ENCODE assay signal across 22 cellular contexts in genomic region chr1:202068596-202068995, GRCh38. TPM values are rescaled to one million over a fixed set of nuclear protein-coding genes. Genes with fewer than 3 reads are reported as not detected.
DNase-seq lines count a peak whose midpoint lies in the region; ATAC-seq and TF ChIP-seq lines count a peak whose summit lies in the region.
"Had no signal": no experiment of that assay in that cellular context is flagged by ENCODE, and none has a peak within 500 bp of the region (broad histone marks: within the 10 kb centered on the region; RNA-seq: fewer than 3 reads in every experiment).

No MANE protein-coding gene starts in this region.

- no peak overlapping the region for H3K9ac ChIP-seq in neuronal stem cell (ENCODE audit: low read depth, low read length, poor library complexity)
- H3K9ac ChIP-seq: BLaER1 treated with 17β-estradiol and CSF1 and Interleukin-3, amounts not matched to agents 10 nM and 100 nM had no signal

- no peak overlapping the region for H2BK120ac ChIP-seq in neuronal stem cell (ENCODE audit: low read depth, low read length)

- no peak overlapping the region for H2BK15ac ChIP-seq in neuronal stem cell (ENCODE audit: low read length)

- no peaks in the 10 kb centered on the region for H4K20me1 ChIP-seq in GM23338 (replicated peaks; ENCODE audit: insufficient read depth)
- H4K20me1 ChIP-seq: BLaER1 treated with 17β-estradiol and CSF1 and Interleukin-3, amounts not matched to agents 10 nM and 100 nM had no signal

- no peak overlapping the region for H3K4ac ChIP-seq in neuronal stem cell (ENCODE audit: low read length)

- H3K18ac ChIP-seq in neuronal stem cell (ENCODE audit: low read length), result no peak overlapping the region

- H2BK12ac ChIP-seq in neuronal stem cell (ENCODE audit: low read length), result no peak overlapping the region

- H3K9me3 Mint-ChIP-seq in GM23338, result no peaks in the 10 kb centered on the region
- H3K9me3 Mint-ChIP-seq: CD8-positive, alpha-beta T cell had no signal

- no peaks in the 10 kb centered on the region for H3K36me3 ChIP-seq in GM23338 (ENCODE audit: insufficient read depth)
- H3K36me3 ChIP-seq in neuronal stem cell (replicated peaks in 1 of 2; ENCODE audit: control insufficient read depth in 2 of 2, insufficient read depth in 2 of 2, low read length in 2 of 2), result no peaks in the 10 kb centered on the region
- H3K36me3 ChIP-seq: BLaER1 treated with 17β-estradiol and CSF1 and Interleukin-3, amounts not matched to agents 10 nM and 100 nM had no signal

- no peak overlapping the region for H3K27ac Mint-ChIP-seq in GM23338
- H3K27ac Mint-ChIP-seq: CD8-positive, alpha-beta T cell; T-helper 17 cell had no signal

- H3K4me3 ChIP-seq in GM23338, result no peak overlapping the region
- no peak overlapping the region for H3K4me3 ChIP-seq in neuronal stem cell (ENCODE audit: low read length in 2 of 2)
- H3K4me3 ChIP-seq: BLaER1 treated with 17β-estradiol and CSF1 and Interleukin-3, amounts not matched to agents 10 nM and 100 nM; SK-N-MC had no signal

- H3K27ac ChIP-seq in GM23338 (ENCODE audit: low read depth), result no peak overlapping the region
- H3K27ac ChIP-seq in neuronal stem cell (replicated peaks; ENCODE audit: low read length), result peak overlapping the region; percentile 22
- H3K27ac ChIP-seq: 22Rv1; BLaER1 treated with 17β-estradiol and CSF1 and Interleukin-3, amounts not matched to agents 10 nM and 100 nM; SK-N-MC had no signal

- no peak overlapping the region for H4K91ac ChIP-seq in neuronal stem cell (ENCODE audit: low read depth, low read length, poor library complexity)

- H2AFZ ChIP-seq in GM23338 (0 out of 2 replicates have a peak overlapping the region, but pooled peaks have one; percentile 66), neuronal stem cell (ENCODE audit: low read length) (no peak overlapping the region)

- H4K8ac ChIP-seq in neuronal stem cell (ENCODE audit: low read depth, low read length), result no peak overlapping the region

- DNase-seq in DMS153 (lab: John Stamatoyannopoulos, UW) (peak; percentile 30), DMS153 treated with DMSO at 0.1 percent for 48 hours (lab: John Stamatoyannopoulos, UW; ENCODE audit: unreplicated experiment) (no peak), GM23338 (ENCODE audit: low spot score) (no peak), NCI-H82 treated with DMSO at 0.1 percent for 48 hours (lab: John Stamatoyannopoulos, UW; ENCODE audit: unreplicated experiment) (peak; percentile 83), neuronal stem cell (ENCODE audit: low spot score) (no peak), C1 segment of cervical spinal cord (lab: John Stamatoyannopoulos, UW) (no peak), UCSD-AML1 (lab: John Stamatoyannopoulos, UW; ENCODE audit: unreplicated experiment) (no peak)
- DNase-seq: CD8-positive, alpha-beta T cell; DMS53; GDM1; Karpas-422; NCI-H1417 treated with DMSO at 0.1 percent for 48 hours; NCI-H446 treated with DMSO at 0.1 percent for 48 hours; NCI-H774; SHP77; SW 1271; T-helper 17 cell had no signal

- H3K4me1 ChIP-seq in GM23338 (ENCODE audit: insufficient read depth), result no peaks in the 10 kb centered on the region
- peaks cover 0 to 12% of the 10 kb centered on the region in 2 donors for H3K4me1 ChIP-seq in neuronal stem cell (ENCODE audit: control insufficient read depth in 2 of 2, insufficient read depth in 1 of 2, low read depth in 1 of 2, low read length in 2 of 2)
- H3K4me1 ChIP-seq: BLaER1 treated with 17β-estradiol and CSF1 and Interleukin-3, amounts not matched to agents 10 nM and 100 nM had no signal

- no CpG with 5 or more reads among the region's 4 CpGs for WGBS in neuronal stem cell (ENCODE audit: extremely low coverage in 2 of 2, insufficient read length in 2 of 2, insufficient replicate concordance in 1 of 2), 2 donors

- H3K23ac ChIP-seq in neuronal stem cell (ENCODE audit: low read depth, low read length, poor library complexity), result no peak overlapping the region

- no peak overlapping the region for H2BK5ac ChIP-seq in neuronal stem cell (ENCODE audit: low read length)

- no peaks in the 10 kb centered on the region for H3F3A ChIP-seq in GM23338 (replicated peaks; ENCODE audit: low read depth)

- no peaks in the 10 kb centered on the region for H3K9me2 ChIP-seq in GM23338 (ENCODE audit: insufficient read depth)

- no peaks in the 10 kb centered on the region for H3K36me3 Mint-ChIP-seq in GM23338 (ENCODE audit: low read depth)
- H3K36me3 Mint-ChIP-seq: CD8-positive, alpha-beta T cell had no signal

- no peaks in the 10 kb centered on the region for H3K27me3 ChIP-seq in GM23338 (ENCODE audit: insufficient read depth)
- peaks cover 0 to 15% (median 0%) of the 10 kb centered on the region in 3 experiments for H3K27me3 ChIP-seq in neuronal stem cell (ENCODE audit: control insufficient read depth in 3 of 3, insufficient read depth in 3 of 3, low read depth in 1 of 3, low read length in 3 of 3)
- H3K27me3 ChIP-seq: BLaER1 treated with 17β-estradiol and CSF1 and Interleukin-3, amounts not matched to agents 10 nM and 100 nM had no signal

- H3K4me3 Mint-ChIP-seq in GM23338, result no peak overlapping the region
- H3K4me3 Mint-ChIP-seq: CD8-positive, alpha-beta T cell; T-helper 17 cell had no signal

- H3K9me3 ChIP-seq in neuronal stem cell (replicated peaks in 1 of 2; ENCODE audit: control insufficient read depth in 2 of 2, insufficient read depth in 1 of 2, low read depth in 1 of 2, low read length in 2 of 2), result no peaks in the 10 kb centered on the region
- H3K9me3 ChIP-seq: BLaER1 treated with 17β-estradiol and CSF1 and Interleukin-3, amounts not matched to agents 10 nM and 100 nM had no signal

- ATAC-seq in GM23338 (no peak), HG03432 (IDR thresholded peaks at IDR 0.05; ENCODE audit: unreplicated experiment) (no peak)
- ATAC-seq: CD8-positive, alpha-beta T cell; T-helper 17 cell had no signal

- no peak overlapping the region for H3K14ac ChIP-seq in neuronal stem cell (ENCODE audit: low read length)

- no peaks in the 10 kb centered on the region for H3K79me2 ChIP-seq in GM23338 (replicated peaks; ENCODE audit: insufficient read depth)

- no peaks in the 10 kb centered on the region for H3K79me1 ChIP-seq in neuronal stem cell (ENCODE audit: low read depth, low read length)

- H3K4me2 ChIP-seq in GM23338 (no peak overlapping the region), neuronal stem cell (ENCODE audit: insufficient read depth, low read length, poor library complexity, severe bottlenecking) (no peak overlapping the region)
- H3K4me2 ChIP-seq: BLaER1 treated with 17β-estradiol and CSF1 and Interleukin-3, amounts not matched to agents 10 nM and 100 nM had no signal

- TF ChIP-seq CTCF in GM23338 (conservative IDR thresholded peaks at IDR 0.05; ENCODE audit: low read depth in 2 of 2), result no peak

- no peak overlapping the region for H2AK5ac ChIP-seq in neuronal stem cell (ENCODE audit: low read depth, low read length)

- H3K27me3 Mint-ChIP-seq in GM23338 (ENCODE audit: insufficient read depth, low read depth, poor library complexity), result peaks cover 8% of the 10 kb centered on the region
- H3K27me3 Mint-ChIP-seq: T-helper 17 cell had no signal

- H3K4me1 Mint-ChIP-seq in GM23338, result no peaks in the 10 kb centered on the region

TF ChIP-seq in GM23338, 12 proteins besides CTCF, POLR2A, EP300 and RAD21 (continues in another document):
- TF ChIP-seq ZNF331 (CRISPR knock-in tag; IDR thresholded peaks at IDR 0.05; ENCODE audit: low read depth), result no peak
- TF ChIP-seq EZH2phosphoT487 (IDR thresholded peaks at IDR 0.05; ENCODE audit: unreplicated experiment), result no peak
- no peak for TF ChIP-seq EZH2 (IDR thresholded peaks at IDR 0.05; ENCODE audit: low read depth, unreplicated experiment)
- no peak for TF ChIP-seq NANOG (IDR thresholded peaks at IDR 0.05; ENCODE audit: borderline replicate concordance)
- no peak for TF ChIP-seq POLR2AphosphoS5 (IDR thresholded peaks at IDR 0.05; ENCODE audit: low read depth)

RNA-seq across cellular contexts. Expression of gene GPR37L1, which starts 54.1 kb away (rescaled TPM):
- total RNA-seq in GM23338 (2014; rRNA removed; shearing (Covaris generic)), result 0.21 TPM in 1 of 2 replicates, not detected in the other
- polyA plus RNA-seq in GM23338 (2016; fragmentation: Nextera tagmentation; extraction: Ambion mirVana), result 0.08 and 0.19 TPM in 2 replicates
- polyA plus RNA-seq in neuronal stem cell (2013, experiment 1 of 2), result 0.06 TPM
- polyA plus RNA-seq in neuronal stem cell (2013, experiment 2 of 2), result 0.08 TPM
- total RNA-seq: CD8-positive, alpha-beta T cell; MCF 10A; T-helper 17 cell had no signal

RNA-seq across cellular contexts. Expression of gene ELF3, which starts 58.2 kb away (rescaled TPM):
- total RNA-seq in GM23338 (2014; rRNA removed; shearing (Covaris generic)), result 13.0 and 19.5 TPM in 2 replicates
- polyA plus RNA-seq in GM23338 (2016; fragmentation: Nextera tagmentation; extraction: Ambion mirVana), result 10.9 and 12.3 TPM in 2 replicates
- polyA plus RNA-seq in neuronal stem cell (2013, experiment 1 of 2), result 2.7 TPM
- polyA plus RNA-seq in neuronal stem cell (2013, experiment 2 of 2), result 2.6 TPM

Comparison
In these comparisons a context has a peak if more than half of its experiments do, and no peak if none do; other contexts are left out.
1. DNase-seq: peak in DMS153 (single experiment) and NCI-H82 treated with DMSO at 0.1 percent for 48 hours (single experiment); none in DMS153 treated with DMSO at 0.1 percent for 48 hours (single experiment), GM23338 (single experiment), neuronal stem cell (single experiment), C1 segment of cervical spinal cord (0 of 14) and UCSD-AML1 (single experiment).